In the genomic region with DNA sequence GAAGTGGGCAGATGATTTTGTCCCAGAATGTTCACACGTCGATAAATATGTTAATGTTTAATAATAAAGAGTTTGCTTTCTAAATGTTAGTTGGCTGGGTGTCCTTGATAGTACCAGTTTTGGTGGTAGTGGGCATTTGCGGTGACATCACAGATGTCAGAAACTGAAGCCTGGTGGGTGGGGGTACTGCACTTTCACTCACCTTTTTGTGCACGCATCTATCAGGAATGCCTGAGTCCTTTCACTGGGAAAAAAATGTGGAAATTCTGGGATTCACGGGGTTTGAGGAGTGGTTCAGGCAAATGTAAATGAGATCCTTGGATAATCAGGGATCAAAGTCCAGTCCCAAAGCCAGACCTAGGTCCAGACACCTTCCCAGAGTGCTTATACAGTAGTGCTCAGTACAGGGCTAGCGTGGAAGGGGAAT, we compare ENCODE assay signal across 9 cellular contexts. TPM values are rescaled to one million over a fixed set of nuclear protein-coding genes. Genes with fewer than 3 reads are reported as not detected.
DNase-seq lines count a peak whose midpoint lies in the region; TF ChIP-seq lines count a peak whose summit lies in the region.
"Had no signal": no experiment of that assay in that cellular context is flagged by ENCODE, and none has a peak within 500 bp of the region (broad histone marks: within the 10 kb centered on the region; RNA-seq: fewer than 3 reads in every experiment).

No MANE protein-coding gene starts in this region.

- peaks cover 59% of the 10 kb centered on the region for H3K4me1 ChIP-seq in PC-9 (replicated peaks; ENCODE audit: insufficient read depth)
- peaks cover 7% of the 10 kb centered on the region for H3K4me1 ChIP-seq in colonic mucosa
- peaks cover 13 to 53% of the 10 kb centered on the region in 2 donors for H3K4me1 ChIP-seq in mucosa of rectum (ENCODE audit: control insufficient read depth in 2 of 2, insufficient read depth in 2 of 2, low read length in 2 of 2)
- peaks cover 0 to 23% (median 14%) of the 10 kb centered on the region in 4 donors for H3K4me1 ChIP-seq in tibial nerve
- H3K4me1 ChIP-seq in A673 (ENCODE audit: insufficient read depth, low read length, poor library complexity, severe bottlenecking): peaks cover 33% of the 10 kb centered on the region

- H3K9ac ChIP-seq in colonic mucosa (ENCODE audit: low read depth in 2 of 2, low read length in 2 of 2) (peak overlapping the region in 1 of 2 donors; percentile 89), mucosa of rectum (ENCODE audit: low read depth in 1 of 2, low read length in 2 of 2) (peak overlapping the region in 1 of 2 donors; percentile 95)

- no peaks in the 10 kb centered on the region for H3K36me3 ChIP-seq in PC-9 (ENCODE audit: low read depth)
- H3K36me3 ChIP-seq in colonic mucosa: no peaks in the 10 kb centered on the region
- H3K36me3 ChIP-seq in mucosa of rectum (ENCODE audit: control insufficient read depth in 2 of 2, insufficient read depth in 2 of 2, low read length in 2 of 2): peaks cover 3% of the 10 kb centered on the region in 2 donors
- no peaks in the 10 kb centered on the region for H3K36me3 ChIP-seq in tibial nerve
- H3K36me3 ChIP-seq in A673 (ENCODE audit: insufficient read depth, low read length, poor library complexity, severe bottlenecking): no peaks in the 10 kb centered on the region
- H3K36me3 ChIP-seq: HAP-1 had no signal

- H4K20me1 ChIP-seq in PC-9 (ENCODE audit: insufficient read depth): peaks cover 20% of the 10 kb centered on the region

- no peak for TF ChIP-seq POLR2A in tibial nerve (IDR thresholded peaks at IDR 0.05)

- H3K79me2 ChIP-seq in PC-9 (ENCODE audit: low read depth): peaks cover 78% of the 10 kb centered on the region

- whole genome bisulfite sequencing in tibial nerve, 2 donors: 80 to 85% methylated on average over 6 of the region's 6 CpGs

- H3K27ac ChIP-seq in PC-9: peak overlapping the region; percentile 87
- peak overlapping the region; percentile 87 for H3K27ac ChIP-seq in colonic mucosa
- H3K27ac ChIP-seq in mucosa of rectum (ENCODE audit: low read depth in 2 of 2, low read length in 2 of 2): peak overlapping the region in 1 of 2 donors; percentile 96
- peak overlapping the region; percentile 83 to 96 (median 92) for H3K27ac ChIP-seq in tibial nerve
- H3K27ac ChIP-seq in A673 (ENCODE audit: low read depth, low read length, poor library complexity, severe bottlenecking): no peak overlapping the region

- peaks cover 42% of the 10 kb centered on the region for H3F3A ChIP-seq in PC-9 (ENCODE audit: insufficient read depth, low read depth)

- no peak for TF ChIP-seq EP300 in tibial nerve (IDR thresholded peaks at IDR 0.05)

- TF ChIP-seq CTCF in PC-9 (conservative IDR thresholded peaks at IDR 0.05): no peak
- TF ChIP-seq CTCF in colonic mucosa (IDR thresholded peaks at IDR 0.05): no peak
- no peak for TF ChIP-seq CTCF in tibial nerve (IDR thresholded peaks at IDR 0.05)
- TF ChIP-seq CTCF in A673 (conservative IDR thresholded peaks at IDR 0.05; ENCODE audit: low read depth, low read length): no peak

- H3K9me3 ChIP-seq in PC-9 (ENCODE audit: insufficient read depth, low read depth): no peaks in the 10 kb centered on the region
- no peaks in the 10 kb centered on the region for H3K9me3 ChIP-seq in colonic mucosa
- no peaks in the 10 kb centered on the region for H3K9me3 ChIP-seq in mucosa of rectum (ENCODE audit: control insufficient read depth in 2 of 2, low read length in 2 of 2)
- no peaks in the 10 kb centered on the region for H3K9me3 ChIP-seq in tibial nerve
- no peaks in the 10 kb centered on the region for H3K9me3 ChIP-seq in A673 (ENCODE audit: low read depth, low read length, poor library complexity, severe bottlenecking)
- H3K9me3 ChIP-seq: HAP-1 had no signal

- BruUV-seq in PC-9 (replicated peaks; lab: Mats Ljungman, UMichigan): no TSS peak
- BruUV-seq in A673 (replicated peaks; lab: Mats Ljungman, UMichigan): no TSS peak

- POLR2A ChIA-PET in PC-9 (lab: Charles Lee; ENCODE audit: unreplicated experiment): interaction anchor here (0.8 kb wide), 1 partner anchor 125 kb away, joined by 5 read pairs; no protein-coding TSS in a partner anchor
- POLR2A ChIA-PET in A673 (lab: Charles Lee; ENCODE audit: low non-redundant PET): no interaction called here

- CTCF ChIA-PET in PC-9 (lab: Charles Lee): interaction anchor here (1.3 kb wide), 1 partner anchor 238 kb away, joined by 5 read pairs; no protein-coding TSS in a partner anchor
- CTCF ChIA-PET in A673 (lab: Charles Lee): no interaction called here

- H2AFZ ChIP-seq in PC-9: no peak overlapping the region

- H3K9me2 ChIP-seq in PC-9 (ENCODE audit: insufficient read depth): no peaks in the 10 kb centered on the region

- H3K4me3 ChIP-seq in PC-9 (peak overlapping the region; percentile 80), colonic mucosa (no peak overlapping the region), mucosa of rectum (ENCODE audit: low read length in 2 of 2) (peak overlapping the region; percentile 79 to 89), tibial nerve (peak overlapping the region in 3 of 4 donors; percentile 81 to 89 (median 81)), A673 (ENCODE audit: low read depth, low read length, poor library complexity, severe bottlenecking) (no peak overlapping the region)
- H3K4me3 ChIP-seq: HAP-1 had no signal

- H3K4me2 ChIP-seq in PC-9: peak overlapping the region; percentile 77

- no peaks in the 10 kb centered on the region for H3K27me3 ChIP-seq in PC-9 (ENCODE audit: insufficient read depth, low read depth)
- no peaks in the 10 kb centered on the region for H3K27me3 ChIP-seq in colonic mucosa
- H3K27me3 ChIP-seq in mucosa of rectum (ENCODE audit: control insufficient read depth in 2 of 2, insufficient read depth in 2 of 2, low read length in 2 of 2): no peaks in the 10 kb centered on the region
- H3K27me3 ChIP-seq in tibial nerve: no peaks in the 10 kb centered on the region
- H3K27me3 ChIP-seq in A673 (replicated peaks; ENCODE audit: insufficient read depth, low read depth, low read length, poor library complexity): peaks cover 74% of the 10 kb centered on the region

- intact Hi-C loops in PC-9 (cut with micrococcal nuclease; ENCODE audit: unreplicated experiment): no loop called here
- intact Hi-C loops in colonic mucosa (cut with DNase I): loop anchor here (5.0 kb wide), 1 partner anchor 37 kb away; no protein-coding TSS in a partner anchor
- intact Hi-C loops in A673 (cut with micrococcal nuclease; ENCODE audit: unreplicated experiment): no loop called here

- DNase-seq in PC-9 (no peak), colonic mucosa (peak; percentile 63), tibial nerve (ENCODE audit: low spot score in 2 of 2) (no peak), NCI-H2196 treated with DMSO at 0.1 percent for 48 hours (lab: John Stamatoyannopoulos, UW; ENCODE audit: unreplicated experiment) (no peak), Ammon's horn (ENCODE audit: low spot score) (no peak), A673 (ENCODE audit: low spot score) (no peak)
- DNase-seq: activated T-cell treated with anti-CD3 and anti-CD28 coated beads for 4 hours had no signal

RNA-seq across cellular contexts. Expression of gene EPAS1, which starts 3.2 kb away (rescaled TPM):
- total RNA-seq in PC-9 (2021) (127 and 163 TPM in 2 replicates), colonic mucosa (100 to 1,000 TPM; 116 to 140 TPM), tibial nerve (100 to 1,000 TPM; 110 to 451 (median 231) TPM), A673 (2021) (0.41 and 1.2 TPM in 2 replicates)

Comparison
In these comparisons a context has a peak if more than half of its experiments do, and no peak if none do; other contexts are left out.
1. H3K4me3 ChIP-seq: peak in PC-9 (single experiment), mucosa of rectum (2 of 2) and tibial nerve (3 of 4); none in colonic mucosa (single experiment) and A673 (single experiment).
2. RNA of gene EPAS1, which starts 3.2 kb away (total RNA-seq): 110 to 451 TPM in tibial nerve, 116 to 140 TPM in colonic mucosa and 127 to 163 TPM in PC-9; 0.41 to 1.2 TPM in A673; every median in the first group is over 10 times any median in the second.